In genomic region chr1:27862004-27862403, GRCh38 we compare ENCODE assay signal across 23 cellular contexts. TPM values are rescaled to one million over a fixed set of nuclear protein-coding genes. Genes with fewer than 3 reads are reported as not detected.
DNase-seq lines count a peak whose midpoint lies in the region; ATAC-seq and TF ChIP-seq lines count a peak whose summit lies in the region.
"Had no signal": no experiment of that assay in that cellular context is flagged by ENCODE, and none has a peak within 500 bp of the region (broad histone marks: within the 10 kb centered on the region; RNA-seq: fewer than 3 reads in every experiment).

No MANE protein-coding gene starts in this region.

- DNase-seq in MCF 10A (ENCODE audit: unreplicated experiment) (no peak), breast epithelium (ENCODE audit: low spot score in 2 of 2) (no peak), chondrocyte (ENCODE audit: low spot score) (peak; percentile 54), neural progenitor cell (ENCODE audit: low spot score) (no peak), upper lobe of left lung (no peak), SK-N-DZ (ENCODE audit: low spot score) (no peak)
- no peak for DNase-seq in activated CD4-positive, CD25-positive, alpha-beta regulatory T cell (lab: John Stamatoyannopoulos, UW)
- DNase-seq: activated CD4-positive, alpha-beta T cell treated with anti-CD3 and anti-CD28 coated beads, Interleukin-2, amount 10 ng/mL, durations not matched to agents 24 days and 14 days; activated gamma-delta T cell; amniotic stem cell; C1 segment of cervical spinal cord; central memory CD4-positive, alpha-beta T cell; foreskin melanocyte; kidney glomerular epithelial cell; midbrain; NCI-H2171 treated with DMSO at 0.1 percent for 48 hours; NCI-H526; stimulated activated CD4-positive, alpha-beta T cell treated with anti-CD3 and anti-CD28 coated beads, Interleukin-4, amount 100 ng/mL, for 4 hours; SW 1271; uterus had no signal

- TF ChIP-seq CTCF in MCF 10A (IDR thresholded peaks at IDR 0.05; ENCODE audit: unreplicated experiment) (no peak), breast epithelium (IDR thresholded peaks at IDR 0.05) (no peak), chondrocyte (IDR thresholded peaks at IDR 0.05) (no peak), neural progenitor cell (IDR thresholded peaks at IDR 0.05) (no peak), upper lobe of left lung (IDR thresholded peaks at IDR 0.05) (no peak)

- ATAC-seq in upper lobe of left lung (ENCODE audit: low FRiP score in 2 of 2) (no peak), HG03439 (IDR thresholded peaks at IDR 0.05; ENCODE audit: unreplicated experiment) (no peak)
- ATAC-seq: K562 had no signal

- H4K20me1 ChIP-seq in neural progenitor cell (ENCODE audit: low read depth), result no peaks in the 10 kb centered on the region

- H3F3A ChIP-seq in neural progenitor cell (ENCODE audit: low read depth), result no peaks in the 10 kb centered on the region

- H3K36me3 Mint-ChIP-seq in MCF 10A (ENCODE audit: insufficient read depth, unreplicated experiment), result peaks cover 6% of the 10 kb centered on the region
- H3K36me3 Mint-ChIP-seq in chondrocyte (ENCODE audit: low read depth), result no peaks in the 10 kb centered on the region
- H3K36me3 Mint-ChIP-seq in neural progenitor cell, result no peaks in the 10 kb centered on the region

- H3K9ac ChIP-seq in neural progenitor cell, result no peak overlapping the region

- H3K4me1 Mint-ChIP-seq in MCF 10A (ENCODE audit: insufficient read depth, unreplicated experiment), result peaks cover 24% of the 10 kb centered on the region
- H3K4me1 Mint-ChIP-seq in chondrocyte (ENCODE audit: low read depth), result peaks cover 14% of the 10 kb centered on the region
- H3K4me1 Mint-ChIP-seq in neural progenitor cell, result peaks cover 22% of the 10 kb centered on the region

- POLR2A ChIA-PET in MCF 10A (lab: Yijun Ruan, JAX), result no interaction called here

- intact Hi-C loops in MCF 10A (cut with micrococcal nuclease) (no loop called here), breast epithelium (cut with DNase I; ENCODE audit: low total_unique reads) (no loop called here)

- TF ChIP-seq POLR2A in breast epithelium (IDR thresholded peaks at IDR 0.05), result no peak
- TF ChIP-seq POLR2A in upper lobe of left lung (IDR thresholded peaks at IDR 0.05), result no peak

- H3K9me3 ChIP-seq in breast epithelium (no peaks in the 10 kb centered on the region), neural progenitor cell (ENCODE audit: low read depth) (no peaks in the 10 kb centered on the region), upper lobe of left lung (no peaks in the 10 kb centered on the region)
- H3K9me3 ChIP-seq: uterus had no signal

- H3K36me3 ChIP-seq in breast epithelium (no peaks in the 10 kb centered on the region), neural progenitor cell (no peaks in the 10 kb centered on the region), upper lobe of left lung (no peaks in the 10 kb centered on the region)
- H3K36me3 ChIP-seq: uterus had no signal

- no peak overlapping the region for H3K4me2 ChIP-seq in neural progenitor cell

- H3K4me3 ChIP-seq in breast epithelium (no peak overlapping the region), neural progenitor cell (no peak overlapping the region), upper lobe of left lung (no peak overlapping the region)
- H3K4me3 ChIP-seq: K562, uterus had no signal

- H3K4me3 Mint-ChIP-seq in MCF 10A (ENCODE audit: unreplicated experiment), result no peak overlapping the region
- H3K4me3 Mint-ChIP-seq in chondrocyte (ENCODE audit: unreplicated experiment), result no peak overlapping the region
- no peak overlapping the region for H3K4me3 Mint-ChIP-seq in neural progenitor cell
- H3K4me3 Mint-ChIP-seq: activated CD4-positive, alpha-beta T cell treated with anti-CD3 and anti-CD28 coated beads, Interleukin-2, amount 10 ng/mL, durations not matched to agents 24 days and 14 days; neural crest cell had no signal

- H3K27me3 Mint-ChIP-seq in MCF 10A (ENCODE audit: insufficient read depth, unreplicated experiment), result no peaks in the 10 kb centered on the region
- H3K27me3 Mint-ChIP-seq in chondrocyte (ENCODE audit: low read depth), result no peaks in the 10 kb centered on the region
- H3K27me3 Mint-ChIP-seq in neural progenitor cell (ENCODE audit: insufficient read depth, low read depth), result peaks cover 8% of the 10 kb centered on the region
- H3K27me3 Mint-ChIP-seq: activated CD4-positive, alpha-beta T cell treated with anti-CD3 and anti-CD28 coated beads, Interleukin-2, amount 10 ng/mL, durations not matched to agents 24 days and 14 days had no signal

- H3K9me3 Mint-ChIP-seq in MCF 10A (ENCODE audit: unreplicated experiment), result no peaks in the 10 kb centered on the region
- no peaks in the 10 kb centered on the region for H3K9me3 Mint-ChIP-seq in chondrocyte (ENCODE audit: low read depth)
- H3K9me3 Mint-ChIP-seq in neural progenitor cell, result no peaks in the 10 kb centered on the region
- H3K9me3 Mint-ChIP-seq: activated CD4-positive, alpha-beta T cell treated with anti-CD3 and anti-CD28 coated beads, Interleukin-2, amount 10 ng/mL, durations not matched to agents 24 days and 14 days; neural crest cell had no signal

- WGBS in upper lobe of left lung, 2 donors, result 85 to 91% methylated on average over 2 to 3 of the region's 3 CpGs

- H3K27ac Mint-ChIP-seq in MCF 10A (ENCODE audit: low read depth, unreplicated experiment), result peak overlapping the region; percentile 49
- no peak overlapping the region for H3K27ac Mint-ChIP-seq in chondrocyte (ENCODE audit: unreplicated experiment)
- H3K27ac Mint-ChIP-seq in neural progenitor cell, result peak overlapping the region; percentile 18

- no TSS peak for BruUV-seq in MCF 10A (replicated peaks; lab: Mats Ljungman, UMichigan)

- no peak for TF ChIP-seq EP300 in upper lobe of left lung (IDR thresholded peaks at IDR 0.05)

- H2AFZ ChIP-seq in neural progenitor cell (replicated peaks), result no peak overlapping the region

- H3K79me2 ChIP-seq in neural progenitor cell (ENCODE audit: low read depth), result no peaks in the 10 kb centered on the region

- no peaks in the 10 kb centered on the region for H3K27me3 ChIP-seq in breast epithelium
- no peaks in the 10 kb centered on the region for H3K27me3 ChIP-seq in neural progenitor cell
- H3K27me3 ChIP-seq in upper lobe of left lung, result no peaks in the 10 kb centered on the region
- H3K27me3 ChIP-seq: uterus had no signal

- no peaks in the 10 kb centered on the region for H3K4me1 ChIP-seq in breast epithelium
- no peaks in the 10 kb centered on the region for H3K4me1 ChIP-seq in neural progenitor cell
- H3K4me1 ChIP-seq in upper lobe of left lung, result peaks cover 6 to 24% (median 18%) of the 10 kb centered on the region in 4 donors
- H3K4me1 ChIP-seq: uterus had no signal

- H3K27ac ChIP-seq in breast epithelium (peak overlapping the region in 1 of 2 donors; percentile 74), neural progenitor cell (no peak overlapping the region), upper lobe of left lung (peak overlapping the region in 3 of 4 donors; percentile 67 to 87 (median 82))
- H3K27ac ChIP-seq: uterus had no signal

- CTCF ChIA-PET in MCF 10A (lab: Yijun Ruan, JAX), result interaction anchor here (0.6 to 6.1 kb wide), 2 partner anchors 31 to 117 kb away, joined by 4 to 74 read pairs; no protein-coding TSS in a partner anchor

RNA-seq across cellular contexts. Expression of gene THEMIS2, which starts 10.3 kb away (rescaled TPM):
- 1.5 and 1.7 TPM in 2 replicates for total RNA-seq in MCF 10A (2022)
- total RNA-seq in breast epithelium, result 10 to 100 TPM; 22.0 to 52.0 (median 25.6) TPM
- 1.2 to 3.9 TPM (median 1.6 TPM) in 3 replicates for total RNA-seq in chondrocyte
- 1.7 and 6.7 TPM in 2 replicates for total RNA-seq in neural progenitor cell (ENCODE audit: low replicate concordance)
- total RNA-seq in upper lobe of left lung, result 100 to 1,000 TPM in 5 of 6 donors, 10 to 100 TPM in 1; 59.5 to 216 (median 130) TPM
- 4.6 and 5.9 TPM in 2 replicates for polyA plus RNA-seq in SK-N-DZ (2014; cell fraction: cytosol; rRNA removed)
- 5.0 and 10.2 TPM in 2 replicates for polyA plus RNA-seq in SK-N-DZ (2014; cell fraction: nucleus; rRNA removed)

RNA-seq across cellular contexts. Expression of gene PPP1R8, which starts 31.4 kb away (rescaled TPM):
- 48.6 and 51.1 TPM in 2 replicates for total RNA-seq in MCF 10A (2022)
- 10 to 100 TPM; 36.1 to 43.5 (median 37.9) TPM for total RNA-seq in breast epithelium
- 39.7 to 42.9 TPM (median 41.7 TPM) in 3 replicates for total RNA-seq in chondrocyte
- 61.2 and 66.3 TPM in 2 replicates for total RNA-seq in neural progenitor cell (ENCODE audit: low replicate concordance)
- 10 to 100 TPM; 12.7 to 36.0 (median 29.9) TPM for total RNA-seq in upper lobe of left lung
- polyA plus RNA-seq in SK-N-DZ (2014; cell fraction: cytosol; rRNA removed), result 70.2 and 74.1 TPM in 2 replicates
- polyA plus RNA-seq in SK-N-DZ (2014; cell fraction: nucleus; rRNA removed), result 40.1 and 48.2 TPM in 2 replicates

RNA-seq across cellular contexts. Expression of gene RPA2, which starts 52.4 kb away (rescaled TPM):
- total RNA-seq in MCF 10A (2022) (22.3 and 25.7 TPM in 2 replicates), breast epithelium (10 to 100 TPM; 35.8 to 42.3 (median 39.0) TPM), chondrocyte (15.1 to 24.8 TPM (median 15.5 TPM) in 3 replicates), neural progenitor cell (ENCODE audit: low replicate concordance) (94.3 and 97.0 TPM in 2 replicates), upper lobe of left lung (10 to 100 TPM in 5 of 6 donors, 1 to 10 TPM in 1; 9.7 to 28.4 (median 19.0) TPM)
- polyA plus RNA-seq in SK-N-DZ (2014; cell fraction: cytosol; rRNA removed), result 175 and 200 TPM in 2 replicates
- polyA plus RNA-seq in SK-N-DZ (2014; cell fraction: nucleus; rRNA removed), result 79.3 and 83.1 TPM in 2 replicates
